ENCODE assay signal across 8 cellular contexts in the genomic region with DNA sequence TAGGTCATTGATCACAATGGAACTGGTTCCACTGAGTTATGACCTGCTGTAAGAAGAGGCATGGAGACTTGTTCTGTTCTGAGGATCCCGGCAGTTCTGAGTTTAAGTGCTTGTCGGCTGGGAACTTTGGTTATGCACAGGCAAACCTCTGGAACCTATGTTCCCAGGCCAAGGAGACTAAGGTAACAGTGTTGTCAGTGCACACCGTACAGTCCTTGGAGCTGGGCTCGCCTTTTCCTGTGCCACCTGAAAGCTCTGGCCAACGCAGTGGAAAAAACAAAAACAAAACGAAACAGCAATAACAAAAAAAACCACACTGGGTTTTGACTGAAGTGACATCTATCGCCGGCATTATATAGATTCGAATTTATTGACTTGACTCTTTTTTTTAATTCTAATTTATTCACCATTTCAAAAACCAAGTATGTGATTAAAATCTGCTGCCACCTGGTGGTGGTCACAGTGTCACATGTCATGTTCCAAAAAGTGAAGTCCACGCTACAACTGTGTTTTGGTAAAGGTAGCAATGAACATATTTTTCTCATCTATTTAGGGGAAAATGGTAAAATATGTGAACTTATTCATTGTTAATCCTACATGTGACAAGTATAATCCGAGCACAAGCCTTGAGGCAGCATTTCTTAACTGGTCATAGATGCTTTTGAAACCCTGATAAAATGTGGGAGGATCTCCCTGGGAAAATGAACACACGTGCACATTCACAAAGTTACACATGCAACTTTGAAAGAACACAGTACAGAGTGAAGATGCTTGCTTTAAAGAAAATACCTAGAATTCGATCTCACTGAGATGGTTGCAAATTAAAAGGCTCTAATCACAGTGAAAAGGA.
DNase-seq lines count a peak whose midpoint lies in the region; ATAC-seq and TF ChIP-seq lines count a peak whose summit lies in the region.

No MANE protein-coding gene starts in this region.

- H3K36me3 Mint-ChIP-seq in T-cell = no peaks in the 10 kb centered on the region
- H3K36me3 Mint-ChIP-seq in progenitor cell of endocrine pancreas (ENCODE audit: insufficient read depth) = no peaks in the 10 kb centered on the region

- no peaks in the 10 kb centered on the region for H3K4me1 ChIP-seq in HEK293 (ENCODE audit: control insufficient read depth, insufficient read depth, low read length)

- no peaks in the 10 kb centered on the region for H3K4me1 Mint-ChIP-seq in T-cell
- H3K4me1 Mint-ChIP-seq in progenitor cell of endocrine pancreas (ENCODE audit: low read depth) = peaks cover 6% of the 10 kb centered on the region

- H3K27me3 Mint-ChIP-seq in T-cell = peaks cover 12 to 22% of the 10 kb centered on the region in 2 donors
- no peaks in the 10 kb centered on the region for H3K27me3 Mint-ChIP-seq in progenitor cell of endocrine pancreas

- H3K27ac Mint-ChIP-seq in T-cell (no peak overlapping the region), progenitor cell of endocrine pancreas (no peak overlapping the region)

- TF ChIP-seq CTCF in HEK293 (tag by site-specific recombination; IDR thresholded peaks at IDR 0.05) (no peak), progenitor cell of endocrine pancreas (IDR thresholded peaks at IDR 0.05; ENCODE audit: unreplicated experiment) (peak; percentile 90)

- H3K9me3 ChIP-seq in HEK293 (ENCODE audit: control insufficient read depth, insufficient read depth, low read depth, low read length) = no peaks in the 10 kb centered on the region

- CTCF ChIA-PET in HEK293 (lab: Yijun Ruan, JAX) (interaction anchor here (0.5 to 1.6 kb wide), 10 partner anchors 10 to 1362 kb away, joined by 3 to 6 read pairs (median 3); no protein-coding TSS in a partner anchor), T-cell (lab: Charles Lee) (no interaction called here)

- H3K27ac ChIP-seq in HEK293 (ENCODE audit: extremely low read depth, low read depth, low read length) = no peak overlapping the region

- no peak for TF ChIP-seq POLR2A in erythroblast (IDR thresholded peaks at IDR 0.05; ENCODE audit: low read length)

- H3K9me3 Mint-ChIP-seq in T-cell (no peaks in the 10 kb centered on the region), progenitor cell of endocrine pancreas (ENCODE audit: low read depth) (no peaks in the 10 kb centered on the region)

- no peak overlapping the region for H3K4me3 Mint-ChIP-seq in T-cell
- H3K4me3 Mint-ChIP-seq in progenitor cell of endocrine pancreas (ENCODE audit: low read depth) = no peak overlapping the region

- H3K36me3 ChIP-seq in HEK293 (ENCODE audit: control insufficient read depth in 2 of 2, insufficient read depth in 1 of 2, low read length in 2 of 2) = no peaks in the 10 kb centered on the region

- no peak for ATAC-seq in T-cell (replicated peaks in 1 of 4)
- ATAC-seq in GM21717 (IDR thresholded peaks at IDR 0.05; ENCODE audit: unreplicated experiment) = no peak
- ATAC-seq in HG02678 (IDR thresholded peaks at IDR 0.05; ENCODE audit: unreplicated experiment) = no peak

- POLR2A ChIA-PET in HEK293 (lab: Yijun Ruan, JAX) = interaction anchor here (1.0 kb wide), 1 partner anchor 104 kb away, joined by 3 read pairs; no protein-coding TSS in a partner anchor
- POLR2A ChIA-PET in T-cell (lab: Charles Lee) = interaction anchor here in 1 of 2 donors (0.6 kb wide), 1 partner anchor 8 kb away, joined by 5 read pairs; no protein-coding TSS in a partner anchor

- H3K4me3 ChIP-seq in HEK293 (ENCODE audit: low read depth, low read length) = no peak overlapping the region

- peak; percentile 18 for DNase-seq in COLO668 (lab: John Stamatoyannopoulos, UW; ENCODE audit: unreplicated experiment)
- peak in 20 of 34 experiments; percentile 5 to 30 (median 12) for DNase-seq in T-cell
- peak; percentile 31 to 54 for DNase-seq in erythroblast (lab: John Stamatoyannopoulos, UW)
- DNase-seq in progenitor cell of endocrine pancreas (ENCODE audit: low spot score, unreplicated experiment) = no peak
- no peak for DNase-seq in germinal center (ENCODE audit: low spot score)

TF ChIP-seq in HEK293, 187 proteins besides CTCF, POLR2A, EP300 and RAD21:
- peak; percentile 40 for TF ChIP-seq ZNF654 (tag by site-specific recombination; IDR thresholded peaks at IDR 0.05; ENCODE audit: low read depth)
- TF ChIP-seq SALL2 (tag by site-specific recombination; IDR thresholded peaks at IDR 0.05; ENCODE audit: borderline replicate concordance) = no peak
- TF ChIP-seq, protein P1, sequence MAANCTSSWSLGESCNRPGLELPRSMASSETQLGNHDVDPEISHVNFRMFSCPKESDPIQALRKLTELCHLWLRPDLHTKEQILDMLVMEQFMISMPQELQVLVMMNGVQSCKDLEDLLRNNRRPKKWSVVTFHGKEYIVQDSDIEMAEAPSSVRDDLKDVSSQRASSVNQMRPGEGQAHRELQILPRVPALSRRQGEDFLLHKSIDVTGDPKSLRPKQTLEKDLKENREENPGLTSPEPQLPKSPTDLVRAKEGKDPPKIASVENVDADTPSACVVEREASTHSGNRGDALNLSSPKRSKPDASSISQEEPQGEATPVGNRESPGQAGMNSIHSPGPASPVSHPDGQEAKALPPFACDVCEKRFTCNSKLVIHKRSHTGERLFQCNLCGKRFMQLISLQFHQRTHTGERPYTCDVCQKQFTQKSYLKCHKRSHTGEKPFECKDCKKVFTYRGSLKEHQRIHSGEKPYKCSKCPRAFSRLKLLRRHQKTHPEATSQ (tag by site-specific recombination; IDR thresholded peaks at IDR 0.05) = no peak

Comparison
In these comparisons a context has a peak if more than half of its experiments do, and no peak if none do; other contexts are left out.
1. DNase-seq: peak in COLO668 (single experiment), T-cell (20 of 34) and erythroblast (2 of 2); none in progenitor cell of endocrine pancreas (single experiment) and germinal center (single experiment).